In genomic region chr11:65111159-65111536, GRCh38 we compare ENCODE assay signal across 7 cellular contexts. TPM values are rescaled to one million over a fixed set of nuclear protein-coding genes. Genes with fewer than 3 reads are reported as not detected.
DNase-seq lines count a peak whose midpoint lies in the region; ATAC-seq, FAIRE-seq and TF ChIP-seq lines count a peak whose summit lies in the region.

No MANE protein-coding gene starts in this region.

- no peak overlapping the region for H2AFZ ChIP-seq in HepG2 (ENCODE audit: low read length)

- TF ChIP-seq POLR2A in HepG2 (IDR thresholded peaks at IDR 0.05; ENCODE audit: insufficient read depth in 1 of 2, low read depth in 2 of 2, low read length in 2 of 2), result no peak

- ATAC-seq in T-helper 17 cell (no peak), HepG2 (no peak)
- ATAC-seq in stimulated activated naive CD8-positive, alpha-beta T cell treated with anti-CD3 and anti-CD28 coated beads, Interleukin-15, amount 100 ng/mL, for 72 hours, result no peak

- peak overlapping the region; percentile 60 for H3K27ac ChIP-seq in HepG2 (ENCODE audit: extremely low read length, insufficient read depth, low read length)
- peak overlapping the region; percentile 49 for H3K27ac ChIP-seq in stomach smooth muscle (ENCODE audit: low read length)

- H3K27me3 ChIP-seq in HepG2 (ENCODE audit: control insufficient read depth in 1 of 2, insufficient read depth in 2 of 2, low read length in 2 of 2), result no peaks in the 10 kb centered on the region
- no peaks in the 10 kb centered on the region for H3K27me3 ChIP-seq in stomach smooth muscle (ENCODE audit: control insufficient read depth in 1 of 2, insufficient read depth in 2 of 2, low read length in 2 of 2)

- H4K20me1 ChIP-seq in HepG2 (ENCODE audit: insufficient read depth, low read length), result no peaks in the 10 kb centered on the region

- H3K4me3 ChIP-seq in HepG2 (replicated peaks in 1 of 3; ENCODE audit: insufficient read depth in 1 of 3, low read depth in 2 of 3, low read length in 3 of 3) (peak overlapping the region in 2 of 3 experiments; percentile 23 to 95; a peak in 2 of 6 replicates), stomach smooth muscle (ENCODE audit: low read length in 2 of 2) (peak overlapping the region; percentile 31 to 52)

- H3K4me3 Mint-ChIP-seq in HFFc6, result no peak overlapping the region
- H3K4me3 Mint-ChIP-seq in T-helper 17 cell, result peak overlapping the region; percentile 97
- H3K4me3 Mint-ChIP-seq in stimulated activated naive CD8-positive, alpha-beta T cell treated with anti-CD3 and anti-CD28 coated beads, Interleukin-15, amount 100 ng/mL, for 72 hours, result no peak overlapping the region

- peak overlapping the region; percentile 13; the same call in 1 of the 2 replicates for H3K27ac Mint-ChIP-seq in HFFc6
- peak overlapping the region; percentile 97 for H3K27ac Mint-ChIP-seq in T-helper 17 cell
- H3K27ac Mint-ChIP-seq in stimulated activated naive CD8-positive, alpha-beta T cell treated with anti-CD3 and anti-CD28 coated beads, Interleukin-15, amount 100 ng/mL, for 72 hours, result no peak overlapping the region

- no peaks in the 10 kb centered on the region for H3K9me3 ChIP-seq in T-helper 17 cell (ENCODE audit: control insufficient read depth, low read length, poor library complexity, severe bottlenecking)
- no peaks in the 10 kb centered on the region for H3K9me3 ChIP-seq in HepG2 (ENCODE audit: low read length)
- H3K9me3 ChIP-seq in stomach smooth muscle (ENCODE audit: control insufficient read depth in 2 of 2, low read length in 2 of 2), result no peaks in the 10 kb centered on the region

- CTCF ChIA-PET in HepG2 (lab: Yijun Ruan, JAX; ENCODE audit: low intra/inter-chr PET ratio, low total read pairs), result interaction anchor here (0.6 to 2.0 kb wide), 4 partner anchors 69 to 143 kb away, joined by 3 to 9 read pairs (median 6); partner anchors contain the start of genes ARL2 and CAPN1

- peaks cover 29% of the 10 kb centered on the region for H3K4me1 ChIP-seq in HepG2 (ENCODE audit: insufficient read depth, low read length)
- peaks cover 42% of the 10 kb centered on the region for H3K4me1 ChIP-seq in stomach smooth muscle (ENCODE audit: control insufficient read depth, insufficient read depth, low read length)

- no peak for TF ChIP-seq EP300 in HepG2 (IDR thresholded peaks at IDR 0.05; ENCODE audit: low read depth in 2 of 2, low read length in 2 of 2)
- no peak for TF ChIP-seq EP300 in HepG2 (CRISPR knock-in tag; IDR thresholded peaks at IDR 0.05; ENCODE audit: borderline replicate concordance)

- H3K36me3 Mint-ChIP-seq in HFFc6 (ENCODE audit: low read depth) (no peaks in the 10 kb centered on the region), T-helper 17 cell (ENCODE audit: low read depth) (peaks cover 3% of the 10 kb centered on the region)

- 0 out of 2 replicates have a peak overlapping the region, but pooled peaks have one; percentile 45 for H3K9ac ChIP-seq in HepG2 (ENCODE audit: insufficient read depth, low read depth, low read length)
- no peak overlapping the region for H3K9ac ChIP-seq in stomach smooth muscle (ENCODE audit: low read length in 2 of 2)

- H3K79me2 ChIP-seq in HepG2 (ENCODE audit: insufficient read depth, low read length), result peaks cover 7% of the 10 kb centered on the region

- FAIRE-seq in HepG2 (lab: Jason Lieb, UNC), result no peak

- DNase-seq in HFFc6 (no peak), T-helper 17 cell (no peak), HepG2 (ENCODE audit: low spot score) (no peak), DMS53 treated with DMSO at 0.1 percent for 48 hours (lab: John Stamatoyannopoulos, UW; ENCODE audit: unreplicated experiment) (no peak), activated gamma-delta T cell treated with Interleukin-2 at 50 U/mL for 16 hours (no peak)
- DNase-seq in stimulated activated naive CD8-positive, alpha-beta T cell treated with anti-CD3 and anti-CD28 coated beads, Interleukin-15, amount 100 ng/mL, for 72 hours, result no peak

- TF ChIP-seq CTCF in HFFc6 (IDR thresholded peaks at IDR 0.05) (no peak), HepG2 (CRISPR knock-in tag; IDR thresholded peaks at IDR 0.05) (no peak)

- in situ Hi-C loops in HepG2 (cut with HindIII; ENCODE audit: extremely low pct_ligation_motif_present, low pct_unique_long_range_greater_than_20kb), result loop anchor here (5.0 kb wide), 1 partner anchor 71 kb away; the partner anchor contains the start of gene CAPN1

- POLR2A ChIA-PET in HepG2 (lab: Yijun Ruan, JAX), result interaction anchor here (0.9 to 5.0 kb wide), 30 partner anchors 8 to 336 kb away, joined by 3 to 86 read pairs (median 5); partner anchors contain the start of genes ARL2, BATF2, CAPN1 and DPF2

- H3K4me1 Mint-ChIP-seq in HFFc6 (ENCODE audit: low read depth), result peaks cover 20% of the 10 kb centered on the region
- H3K4me1 Mint-ChIP-seq in T-helper 17 cell, result peaks cover 22% of the 10 kb centered on the region
- H3K4me1 Mint-ChIP-seq in stimulated activated naive CD8-positive, alpha-beta T cell treated with anti-CD3 and anti-CD28 coated beads, Interleukin-15, amount 100 ng/mL, for 72 hours, result peaks cover 60% of the 10 kb centered on the region

- BruUV-seq in HepG2 (replicated peaks; lab: Mats Ljungman, UMichigan), result no TSS peak

- WGBS in HepG2 (ENCODE audit: low lambda C conversion rate), result 86% methylated on average over 10 of the region's 18 CpGs

- H3K27me3 Mint-ChIP-seq in HFFc6 (ENCODE audit: insufficient read depth) (peaks cover 2% of the 10 kb centered on the region; the same call in 1 of the 2 replicates), T-helper 17 cell (no peaks in the 10 kb centered on the region)
- H3K27me3 Mint-ChIP-seq in stimulated activated naive CD8-positive, alpha-beta T cell treated with anti-CD3 and anti-CD28 coated beads, Interleukin-15, amount 100 ng/mL, for 72 hours, result no peaks in the 10 kb centered on the region

- no peak for TF ChIP-seq RAD21 in HepG2 (CRISPR knock-in tag; IDR thresholded peaks at IDR 0.05)

- H3K9me3 Mint-ChIP-seq in HFFc6, result no peaks in the 10 kb centered on the region
- no peaks in the 10 kb centered on the region for H3K9me3 Mint-ChIP-seq in stimulated activated naive CD8-positive, alpha-beta T cell treated with anti-CD3 and anti-CD28 coated beads, Interleukin-15, amount 100 ng/mL, for 72 hours

- H3K36me3 ChIP-seq in HepG2 (replicated peaks in 1 of 2; ENCODE audit: control insufficient read depth in 1 of 2, insufficient read depth in 2 of 2, low read length in 2 of 2) (peaks cover 6 to 17% of the 10 kb centered on the region in 2 experiments; a peak in 4 of 5 replicates), stomach smooth muscle (ENCODE audit: control insufficient read depth in 2 of 2, insufficient read depth in 2 of 2, low read length in 2 of 2) (peaks cover 7 to 20% of the 10 kb centered on the region in 2 donors)

- intact Hi-C loops in HepG2 (cut with micrococcal nuclease; ENCODE audit: unreplicated experiment), result loop anchor here (2.0 kb wide), 1 partner anchor 14 kb away; the partner anchor contains the start of gene VPS51

- H3K4me2 ChIP-seq in HepG2 (ENCODE audit: low read depth, low read length), result peak overlapping the region; percentile 82

RNA-seq across cellular contexts. Expression of gene TM7SF2, which starts 0.5 kb away (rescaled TPM):
- total RNA-seq in HFFc6 (2021; fragmentation: NEBNext Ultra II Directional; extraction: Animal tissue kit (Norgen Biotek cat#: 25700)), result 1 to 10 TPM; 3.8 to 6.4 (median 4.9) TPM
- total RNA-seq in T-helper 17 cell (10 to 100 TPM; 15.2 to 18.5 TPM), HepG2 (2016; rRNA removed; fragmentation: Illumina TruSeq; extraction: Trizol) (28.8 and 66.9 TPM in 2 replicates)
- total RNA-seq in HepG2 (2016; cell fraction: cytosol; rRNA removed; fragmentation: Illumina TruSeq; extraction: Trizol; ENCODE audit: low read depth), result 49.5 and 66.5 TPM in 2 replicates
- 29.7 and 70.5 TPM in 2 replicates for total RNA-seq in HepG2 (2016; cell fraction: insoluble cytoplasmic fraction; rRNA removed; fragmentation: Illumina TruSeq; extraction: Trizol)
- total RNA-seq in HepG2 (2016; cell fraction: membrane; rRNA removed; fragmentation: Illumina TruSeq; extraction: Trizol), result 64.7 and 77.2 TPM in 2 replicates
- total RNA-seq in HepG2 (2016; cell fraction: nucleus; rRNA removed; fragmentation: Illumina TruSeq; extraction: Trizol), result 57.7 and 67.5 TPM in 2 replicates
- polyA plus RNA-seq in HepG2 (2011; rRNA removed), result 56.0 and 75.6 TPM in 2 replicates
- polyA plus RNA-seq in HepG2 (2011; cell fraction: cytosol; rRNA removed), result 60.6 and 76.1 TPM in 2 replicates
- polyA plus RNA-seq in HepG2 (2011; cell fraction: nucleus; rRNA removed), result 104 and 129 TPM in 2 replicates
- polyA plus RNA-seq in HepG2 (2012), result 25.8 and 43.4 TPM in 2 replicates
- polyA plus RNA-seq in HepG2 (2016; cell fraction: cytosol; fragmentation: Illumina TruSeq; extraction: Trizol; ENCODE audit: low read depth), result 66.7 and 89.2 TPM in 2 replicates
- polyA plus RNA-seq in HepG2 (2016; cell fraction: insoluble cytoplasmic fraction; fragmentation: Illumina TruSeq; extraction: Trizol; ENCODE audit: low read depth), result 41.3 and 42.6 TPM in 2 replicates
- 71.6 and 83.6 TPM in 2 replicates for polyA plus RNA-seq in HepG2 (2016; cell fraction: membrane; fragmentation: Illumina TruSeq; extraction: Trizol; ENCODE audit: low read depth)
- 137 and 142 TPM in 2 replicates for polyA plus RNA-seq in HepG2 (2016; cell fraction: nucleus; fragmentation: Illumina TruSeq; extraction: Trizol; ENCODE audit: insufficient read depth, low read depth)
- 18.1 and 162 TPM in 2 replicates for polyA minus RNA-seq in HepG2 (2011; rRNA and poly(A)+ RNA removed; ENCODE audit: low replicate concordance)
- 25.1 and 27.4 TPM in 2 replicates for polyA minus RNA-seq in HepG2 (2011; cell fraction: cytosol; rRNA and poly(A)+ RNA removed)
- 28.7 and 33.4 TPM in 2 replicates for polyA minus RNA-seq in HepG2 (2011; cell fraction: nucleus; rRNA and poly(A)+ RNA removed)

RNA-seq across cellular contexts. Expression of gene ZNHIT2, which starts 6.4 kb away (rescaled TPM):
- 10 to 100 TPM in 4 of 6 experiments, 1 to 10 TPM in 2; 9.3 to 13.6 (median 11.1) TPM for total RNA-seq in HFFc6 (2021; fragmentation: NEBNext Ultra II Directional; extraction: Animal tissue kit (Norgen Biotek cat#: 25700))
- total RNA-seq in T-helper 17 cell (1 to 10 TPM; 7.5 to 8.7 TPM), HepG2 (2016; rRNA removed; fragmentation: Illumina TruSeq; extraction: Trizol) (5.7 and 6.5 TPM in 2 replicates)
- total RNA-seq in HepG2 (2016; cell fraction: cytosol; rRNA removed; fragmentation: Illumina TruSeq; extraction: Trizol; ENCODE audit: low read depth), result 2.9 and 4.3 TPM in 2 replicates
- total RNA-seq in HepG2 (2016; cell fraction: insoluble cytoplasmic fraction; rRNA removed; fragmentation: Illumina TruSeq; extraction: Trizol), result 5.4 and 6.3 TPM in 2 replicates
- 3.5 and 4.3 TPM in 2 replicates for total RNA-seq in HepG2 (2016; cell fraction: membrane; rRNA removed; fragmentation: Illumina TruSeq; extraction: Trizol)
- 3.6 and 3.9 TPM in 2 replicates for total RNA-seq in HepG2 (2016; cell fraction: nucleus; rRNA removed; fragmentation: Illumina TruSeq; extraction: Trizol)
- polyA plus RNA-seq in HepG2 (2011; rRNA removed), result 1.1 TPM in 2 replicates
- 0.86 and 2.0 TPM in 2 replicates for polyA plus RNA-seq in HepG2 (2011; cell fraction: cytosol; rRNA removed)
- 1.7 and 2.2 TPM in 2 replicates for polyA plus RNA-seq in HepG2 (2011; cell fraction: nucleus; rRNA removed)
- polyA plus RNA-seq in HepG2 (2012), result 1.6 and 2.5 TPM in 2 replicates
- 3.0 and 3.1 TPM in 2 replicates for polyA plus RNA-seq in HepG2 (2016; cell fraction: cytosol; fragmentation: Illumina TruSeq; extraction: Trizol; ENCODE audit: low read depth)
- polyA plus RNA-seq in HepG2 (2016; cell fraction: insoluble cytoplasmic fraction; fragmentation: Illumina TruSeq; extraction: Trizol; ENCODE audit: low read depth), result 4.0 and 4.7 TPM in 2 replicates
- polyA plus RNA-seq in HepG2 (2016; cell fraction: membrane; fragmentation: Illumina TruSeq; extraction: Trizol; ENCODE audit: low read depth), result 2.8 and 2.9 TPM in 2 replicates
- 6.2 and 6.5 TPM in 2 replicates for polyA plus RNA-seq in HepG2 (2016; cell fraction: nucleus; fragmentation: Illumina TruSeq; extraction: Trizol; ENCODE audit: insufficient read depth, low read depth)
- polyA minus RNA-seq in HepG2 (2011; rRNA and poly(A)+ RNA removed; ENCODE audit: low replicate concordance), result 3.0 and 5.8 TPM in 2 replicates
- polyA minus RNA-seq in HepG2 (2011; cell fraction: cytosol; rRNA and poly(A)+ RNA removed), result 2.4 and 3.3 TPM in 2 replicates
- 0.75 and 4.1 TPM in 2 replicates for polyA minus RNA-seq in HepG2 (2011; cell fraction: nucleus; rRNA and poly(A)+ RNA removed)

RNA-seq across cellular contexts. Expression of gene FAU, which starts 10.8 kb away (rescaled TPM):
- total RNA-seq in HFFc6 (2021; fragmentation: NEBNext Ultra II Directional; extraction: Animal tissue kit (Norgen Biotek cat#: 25700)), result 100 to 1,000 TPM; 631 to 750 (median 715) TPM
- 1,000 to 10,000 TPM; 1,401 to 1,408 TPM for total RNA-seq in T-helper 17 cell
- total RNA-seq in HepG2 (2016; rRNA removed; fragmentation: Illumina TruSeq; extraction: Trizol), result 869 and 1,024 TPM in 2 replicates
- 647 and 670 TPM in 2 replicates for total RNA-seq in HepG2 (2016; cell fraction: cytosol; rRNA removed; fragmentation: Illumina TruSeq; extraction: Trizol; ENCODE audit: low read depth)
- 906 and 1,117 TPM in 2 replicates for total RNA-seq in HepG2 (2016; cell fraction: insoluble cytoplasmic fraction; rRNA removed; fragmentation: Illumina TruSeq; extraction: Trizol)
- 759 and 784 TPM in 2 replicates for total RNA-seq in HepG2 (2016; cell fraction: membrane; rRNA removed; fragmentation: Illumina TruSeq; extraction: Trizol)
- total RNA-seq in HepG2 (2016; cell fraction: nucleus; rRNA removed; fragmentation: Illumina TruSeq; extraction: Trizol), result 357 and 372 TPM in 2 replicates
- polyA plus RNA-seq in HepG2 (2011; rRNA removed), result 374 and 392 TPM in 2 replicates
- 479 and 733 TPM in 2 replicates for polyA plus RNA-seq in HepG2 (2011; cell fraction: cytosol; rRNA removed)
- 228 and 230 TPM in 2 replicates for polyA plus RNA-seq in HepG2 (2011; cell fraction: nucleus; rRNA removed)
- polyA plus RNA-seq in HepG2 (2012), result 713 and 760 TPM in 2 replicates
- polyA plus RNA-seq in HepG2 (2016; cell fraction: cytosol; fragmentation: Illumina TruSeq; extraction: Trizol; ENCODE audit: low read depth), result 645 and 677 TPM in 2 replicates
- polyA plus RNA-seq in HepG2 (2016; cell fraction: insoluble cytoplasmic fraction; fragmentation: Illumina TruSeq; extraction: Trizol; ENCODE audit: low read depth), result 876 and 937 TPM in 2 replicates
- polyA plus RNA-seq in HepG2 (2016; cell fraction: membrane; fragmentation: Illumina TruSeq; extraction: Trizol; ENCODE audit: low read depth), result 684 and 723 TPM in 2 replicates
- 488 and 523 TPM in 2 replicates for polyA plus RNA-seq in HepG2 (2016; cell fraction: nucleus; fragmentation: Illumina TruSeq; extraction: Trizol; ENCODE audit: insufficient read depth, low read depth)
- 284 and 286 TPM in 2 replicates for polyA minus RNA-seq in HepG2 (2011; rRNA and poly(A)+ RNA removed; ENCODE audit: low replicate concordance)
- 148 and 154 TPM in 2 replicates for polyA minus RNA-seq in HepG2 (2011; cell fraction: cytosol; rRNA and poly(A)+ RNA removed)
- 68.0 and 81.7 TPM in 2 replicates for polyA minus RNA-seq in HepG2 (2011; cell fraction: nucleus; rRNA and poly(A)+ RNA removed)

RNA-seq across cellular contexts. Expression of gene MRPL49, which starts 11.0 kb away (rescaled TPM):
- total RNA-seq in HFFc6 (2021; fragmentation: NEBNext Ultra II Directional; extraction: Animal tissue kit (Norgen Biotek cat#: 25700)), result 10 to 100 TPM; 53.2 to 59.7 (median 56.9) TPM
- total RNA-seq in T-helper 17 cell (10 to 100 TPM; 42.8 to 44.8 TPM), HepG2 (2016; rRNA removed; fragmentation: Illumina TruSeq; extraction: Trizol) (53.3 and 63.2 TPM in 2 replicates)
- 9.5 and 10.0 TPM in 2 replicates for total RNA-seq in HepG2 (2016; cell fraction: cytosol; rRNA removed; fragmentation: Illumina TruSeq; extraction: Trizol; ENCODE audit: low read depth)
- total RNA-seq in HepG2 (2016; cell fraction: insoluble cytoplasmic fraction; rRNA removed; fragmentation: Illumina TruSeq; extraction: Trizol), result 54.6 and 65.9 TPM in 2 replicates
- total RNA-seq in HepG2 (2016; cell fraction: membrane; rRNA removed; fragmentation: Illumina TruSeq; extraction: Trizol), result 26.1 and 26.5 TPM in 2 replicates
- total RNA-seq in HepG2 (2016; cell fraction: nucleus; rRNA removed; fragmentation: Illumina TruSeq; extraction: Trizol), result 17.5 and 18.4 TPM in 2 replicates
- polyA plus RNA-seq in HepG2 (2011; rRNA removed), result 39.2 and 41.4 TPM in 2 replicates
- 45.2 and 53.6 TPM in 2 replicates for polyA plus RNA-seq in HepG2 (2011; cell fraction: cytosol; rRNA removed)
- polyA plus RNA-seq in HepG2 (2011; cell fraction: nucleus; rRNA removed), result 10.1 and 14.8 TPM in 2 replicates
- 19.0 and 22.8 TPM in 2 replicates for polyA plus RNA-seq in HepG2 (2012)
- 7.7 TPM in 2 replicates for polyA plus RNA-seq in HepG2 (2016; cell fraction: cytosol; fragmentation: Illumina TruSeq; extraction: Trizol; ENCODE audit: low read depth)
- 66.0 and 68.9 TPM in 2 replicates for polyA plus RNA-seq in HepG2 (2016; cell fraction: insoluble cytoplasmic fraction; fragmentation: Illumina TruSeq; extraction: Trizol; ENCODE audit: low read depth)
- polyA plus RNA-seq in HepG2 (2016; cell fraction: membrane; fragmentation: Illumina TruSeq; extraction: Trizol; ENCODE audit: low read depth), result 17.1 and 17.2 TPM in 2 replicates
- polyA plus RNA-seq in HepG2 (2016; cell fraction: nucleus; fragmentation: Illumina TruSeq; extraction: Trizol; ENCODE audit: insufficient read depth, low read depth), result 27.1 and 27.9 TPM in 2 replicates
- 32.3 and 86.6 TPM in 2 replicates for polyA minus RNA-seq in HepG2 (2011; rRNA and poly(A)+ RNA removed; ENCODE audit: low replicate concordance)
- 14.0 and 16.4 TPM in 2 replicates for polyA minus RNA-seq in HepG2 (2011; cell fraction: cytosol; rRNA and poly(A)+ RNA removed)
- polyA minus RNA-seq in HepG2 (2011; cell fraction: nucleus; rRNA and poly(A)+ RNA removed), result 11.6 and 13.6 TPM in 2 replicates

RNA-seq across cellular contexts. Expression of gene VPS51, which starts 15.1 kb away (rescaled TPM):
- total RNA-seq in HFFc6 (2021; fragmentation: NEBNext Ultra II Directional; extraction: Animal tissue kit (Norgen Biotek cat#: 25700)), result 10 to 100 TPM; 61.2 to 90.1 (median 79.4) TPM
- total RNA-seq in T-helper 17 cell (100 to 1,000 TPM; 181 to 217 TPM), HepG2 (2016; rRNA removed; fragmentation: Illumina TruSeq; extraction: Trizol) (57.4 and 76.3 TPM in 2 replicates)
- 19.9 and 21.8 TPM in 2 replicates for total RNA-seq in HepG2 (2016; cell fraction: cytosol; rRNA removed; fragmentation: Illumina TruSeq; extraction: Trizol; ENCODE audit: low read depth)
- 57.9 and 73.3 TPM in 2 replicates for total RNA-seq in HepG2 (2016; cell fraction: insoluble cytoplasmic fraction; rRNA removed; fragmentation: Illumina TruSeq; extraction: Trizol)
- total RNA-seq in HepG2 (2016; cell fraction: membrane; rRNA removed; fragmentation: Illumina TruSeq; extraction: Trizol), result 41.6 and 45.8 TPM in 2 replicates
- 39.3 and 42.6 TPM in 2 replicates for total RNA-seq in HepG2 (2016; cell fraction: nucleus; rRNA removed; fragmentation: Illumina TruSeq; extraction: Trizol)
- polyA plus RNA-seq in HepG2 (2011; rRNA removed), result 90.6 and 104 TPM in 2 replicates
- 71.6 and 122 TPM in 2 replicates for polyA plus RNA-seq in HepG2 (2011; cell fraction: cytosol; rRNA removed)
- polyA plus RNA-seq in HepG2 (2011; cell fraction: nucleus; rRNA removed), result 109 and 133 TPM in 2 replicates
- 63.3 and 65.8 TPM in 2 replicates for polyA plus RNA-seq in HepG2 (2012)
- 10.5 and 13.0 TPM in 2 replicates for polyA plus RNA-seq in HepG2 (2016; cell fraction: cytosol; fragmentation: Illumina TruSeq; extraction: Trizol; ENCODE audit: low read depth)
- 57.3 and 57.6 TPM in 2 replicates for polyA plus RNA-seq in HepG2 (2016; cell fraction: insoluble cytoplasmic fraction; fragmentation: Illumina TruSeq; extraction: Trizol; ENCODE audit: low read depth)
- 31.4 and 34.7 TPM in 2 replicates for polyA plus RNA-seq in HepG2 (2016; cell fraction: membrane; fragmentation: Illumina TruSeq; extraction: Trizol; ENCODE audit: low read depth)
- 69.3 and 82.4 TPM in 2 replicates for polyA plus RNA-seq in HepG2 (2016; cell fraction: nucleus; fragmentation: Illumina TruSeq; extraction: Trizol; ENCODE audit: insufficient read depth, low read depth)
- polyA minus RNA-seq in HepG2 (2011; rRNA and poly(A)+ RNA removed; ENCODE audit: low replicate concordance), result 231 and 328 TPM in 2 replicates
- 114 and 132 TPM in 2 replicates for polyA minus RNA-seq in HepG2 (2011; cell fraction: cytosol; rRNA and poly(A)+ RNA removed)
- 53.6 and 55.8 TPM in 2 replicates for polyA minus RNA-seq in HepG2 (2011; cell fraction: nucleus; rRNA and poly(A)+ RNA removed)

Comparison
In these comparisons a context has a peak if more than half of its experiments do, and no peak if none do; other contexts are left out.
1. H3K27ac Mint-ChIP-seq: peak in HFFc6 (single experiment) and T-helper 17 cell (single experiment); none in stimulated activated naive CD8-positive, alpha-beta T cell treated with anti-CD3 and anti-CD28 coated beads, Interleukin-15, amount 100 ng/mL, for 72 hours (0 of 2).